Comparison of ENCODE assay signal across 16 cellular contexts in the genomic region with DNA sequence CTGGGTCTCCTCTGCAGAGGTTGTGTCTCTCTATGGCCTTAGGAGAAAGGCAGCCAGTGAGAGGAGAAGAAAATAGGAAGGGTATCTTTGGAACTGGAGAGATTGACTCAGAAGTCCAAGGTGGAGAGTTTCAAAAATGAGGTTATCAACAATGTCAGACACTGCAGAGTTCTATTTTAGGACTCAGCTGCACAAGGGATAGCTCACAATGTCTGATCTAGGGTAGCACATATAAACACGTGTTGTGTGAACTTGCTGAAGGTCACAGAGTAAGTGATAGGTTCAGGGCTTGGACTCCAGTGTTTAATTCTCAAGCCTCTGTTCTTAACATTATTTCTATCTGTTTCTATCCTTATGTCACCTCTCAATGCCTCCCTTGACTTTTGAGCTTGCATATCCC.
DNase-seq lines count a peak whose midpoint lies in the region; ATAC-seq and TF ChIP-seq lines count a peak whose summit lies in the region.
"Had no signal": no experiment of that assay in that cellular context is flagged by ENCODE, and none has a peak within 500 bp of the region (broad histone marks: within the 10 kb centered on the region; RNA-seq: fewer than 3 reads in every experiment).

No MANE protein-coding gene starts in this region.

- TF ChIP-seq CTCF in right atrium auricular region (IDR thresholded peaks at IDR 0.05), result no peak
- TF ChIP-seq CTCF in neural progenitor cell (IDR thresholded peaks at IDR 0.05), result no peak

- H3K27me3 Mint-ChIP-seq in neural progenitor cell (ENCODE audit: insufficient read depth, low read depth), result peaks cover 2% of the 10 kb centered on the region
- H3K27me3 Mint-ChIP-seq in activated CD4-positive, alpha-beta memory T cell treated with anti-CD3 and anti-CD28 coated beads for 36 hours, result peaks cover 2% of the 10 kb centered on the region
- H3K27me3 Mint-ChIP-seq: CD8-positive, alpha-beta memory T cell had no signal

- H3K36me3 Mint-ChIP-seq in neural progenitor cell, result no peaks in the 10 kb centered on the region
- no peaks in the 10 kb centered on the region for H3K36me3 Mint-ChIP-seq in activated CD4-positive, alpha-beta memory T cell treated with anti-CD3 and anti-CD28 coated beads for 36 hours
- H3K36me3 Mint-ChIP-seq: CD8-positive, alpha-beta memory T cell had no signal

- no peak overlapping the region for H3K27ac Mint-ChIP-seq in neural progenitor cell
- no peak overlapping the region for H3K27ac Mint-ChIP-seq in activated CD4-positive, alpha-beta memory T cell treated with anti-CD3 and anti-CD28 coated beads for 36 hours
- H3K27ac Mint-ChIP-seq: CD8-positive, alpha-beta memory T cell had no signal

- H3F3A ChIP-seq in neural progenitor cell (ENCODE audit: low read depth), result no peaks in the 10 kb centered on the region

- H3K4me2 ChIP-seq in neural progenitor cell, result no peak overlapping the region
- H3K4me2 ChIP-seq: BLaER1 had no signal

- ATAC-seq in Right ventricle myocardium superior (ENCODE audit: poor library complexity), result peak; percentile 89
- peak; percentile 23 to 81 for ATAC-seq in left cardiac atrium
- no peak for ATAC-seq in GM18861 (IDR thresholded peaks at IDR 0.05; ENCODE audit: unreplicated experiment)
- ATAC-seq in GM19035 (IDR thresholded peaks at IDR 0.05; ENCODE audit: unreplicated experiment), result no peak

- H4K20me1 ChIP-seq in neural progenitor cell (ENCODE audit: low read depth), result no peaks in the 10 kb centered on the region
- H4K20me1 ChIP-seq: BLaER1 had no signal

- no peaks in the 10 kb centered on the region for H3K9me3 ChIP-seq in right atrium auricular region
- H3K9me3 ChIP-seq in neural progenitor cell (ENCODE audit: low read depth), result no peaks in the 10 kb centered on the region
- H3K9me3 ChIP-seq: BLaER1, Caco-2, HAP-1 had no signal

- peak overlapping the region in 1 of 2 donors; percentile 22 for H3K27ac ChIP-seq in right atrium auricular region
- no peak overlapping the region for H3K27ac ChIP-seq in neural progenitor cell
- H3K27ac ChIP-seq: BLaER1 had no signal

- intact Hi-C loops in Right ventricle myocardium superior (cut with DNase I) (no loop called here), left cardiac atrium (cut with DNase I) (no loop called here)
- intact Hi-C loops in activated CD4-positive, alpha-beta memory T cell treated with anti-CD3 and anti-CD28 coated beads for 36 hours (cut with micrococcal nuclease), result no loop called here

- peak overlapping the region; percentile 54 for H2AFZ ChIP-seq in neural progenitor cell (replicated peaks)

- H3K9me3 Mint-ChIP-seq in neural progenitor cell, result peaks cover 3% of the 10 kb centered on the region
- no peaks in the 10 kb centered on the region for H3K9me3 Mint-ChIP-seq in activated CD4-positive, alpha-beta memory T cell treated with anti-CD3 and anti-CD28 coated beads for 36 hours

- H3K4me3 Mint-ChIP-seq in neural progenitor cell, result no peak overlapping the region
- no peak overlapping the region for H3K4me3 Mint-ChIP-seq in activated CD4-positive, alpha-beta memory T cell treated with anti-CD3 and anti-CD28 coated beads for 36 hours
- H3K4me3 Mint-ChIP-seq: CD8-positive, alpha-beta memory T cell had no signal

- no peak for DNase-seq in Right ventricle myocardium superior
- DNase-seq in right atrium auricular region (ENCODE audit: low spot score), result no peak
- DNase-seq in left cardiac atrium, result no peak
- no peak for DNase-seq in neural progenitor cell (ENCODE audit: low spot score)
- no peak for DNase-seq in activated CD4-positive, alpha-beta memory T cell treated with anti-CD3 and anti-CD28 coated beads for 36 hours
- DNase-seq: 8988T; AML-193; Caco-2; CD8-positive, alpha-beta memory T cell; DND-41; GDM1; GOT3 had no signal

- H3K27me3 ChIP-seq in right atrium auricular region, result no peaks in the 10 kb centered on the region
- H3K27me3 ChIP-seq in neural progenitor cell, result no peaks in the 10 kb centered on the region
- H3K27me3 ChIP-seq: BLaER1 had no signal

- H3K79me2 ChIP-seq in neural progenitor cell (ENCODE audit: low read depth), result no peaks in the 10 kb centered on the region

- peaks cover 0 to 4% of the 10 kb centered on the region in 2 donors for H3K4me1 ChIP-seq in right atrium auricular region
- peaks cover 6% of the 10 kb centered on the region for H3K4me1 ChIP-seq in neural progenitor cell
- H3K4me1 ChIP-seq: BLaER1, Caco-2, HAP-1 had no signal

- POLR2A ChIA-PET in activated CD4-positive, alpha-beta memory T cell treated with anti-CD3 and anti-CD28 coated beads for 36 hours (lab: Charles Lee), result no interaction called here

- H3K4me3 ChIP-seq in right atrium auricular region (no peak overlapping the region), neural progenitor cell (no peak overlapping the region)
- H3K4me3 ChIP-seq: BLaER1, HAP-1 had no signal

- CTCF ChIA-PET in activated CD4-positive, alpha-beta memory T cell treated with anti-CD3 and anti-CD28 coated beads for 36 hours (lab: Charles Lee), result no interaction called here

- no peak overlapping the region for H3K9ac ChIP-seq in neural progenitor cell
- H3K9ac ChIP-seq: BLaER1 had no signal

- no peaks in the 10 kb centered on the region for H3K36me3 ChIP-seq in right atrium auricular region
- H3K36me3 ChIP-seq in neural progenitor cell, result no peaks in the 10 kb centered on the region
- H3K36me3 ChIP-seq: BLaER1, HAP-1 had no signal

- no peaks in the 10 kb centered on the region for H3K4me1 Mint-ChIP-seq in neural progenitor cell
- H3K4me1 Mint-ChIP-seq in activated CD4-positive, alpha-beta memory T cell treated with anti-CD3 and anti-CD28 coated beads for 36 hours (ENCODE audit: low read depth), result no peaks in the 10 kb centered on the region
- H3K4me1 Mint-ChIP-seq: CD8-positive, alpha-beta memory T cell had no signal

Comparison
In these comparisons a context has a peak if more than half of its experiments do, and no peak if none do; other contexts are left out.
1. ATAC-seq: peak in Right ventricle myocardium superior (single experiment) and left cardiac atrium (2 of 2); none in GM18861 (single experiment) and GM19035 (single experiment).